Comparison of ENCODE assay signal across 24 cellular contexts in the genomic region with DNA sequence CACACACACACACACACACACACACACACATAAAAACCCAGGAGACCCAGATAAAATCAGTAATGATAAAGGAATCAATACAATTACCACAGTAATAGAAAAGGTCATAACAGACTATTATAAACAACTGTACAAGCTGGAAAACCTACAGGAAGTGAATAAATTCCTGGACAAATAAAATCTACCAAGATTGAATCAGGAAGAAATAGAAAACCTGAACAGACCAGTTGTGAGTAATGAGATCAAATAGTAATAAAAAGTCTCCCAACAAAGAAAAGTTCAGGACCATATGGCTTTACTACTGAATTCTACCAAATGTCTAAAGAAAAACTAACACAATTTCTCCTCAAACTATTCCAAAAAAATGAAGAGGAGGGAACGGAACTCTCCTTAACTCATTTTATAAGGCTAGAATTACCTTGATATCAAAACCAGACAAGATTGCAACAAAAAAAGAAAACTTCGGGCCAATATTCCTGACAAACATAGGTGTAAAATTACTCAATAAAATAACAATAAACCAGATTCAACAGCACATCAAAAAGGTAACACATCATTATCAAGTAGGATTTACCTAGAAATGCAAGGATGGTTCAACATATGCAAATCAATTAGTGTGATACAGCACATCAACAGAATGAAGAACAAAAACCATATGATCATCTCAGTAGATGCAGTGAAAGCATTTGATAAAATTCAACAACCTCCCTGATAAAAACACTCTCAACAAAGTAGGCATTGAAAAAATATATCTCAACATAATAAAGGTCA.
"Had no signal": no experiment of that assay in that cellular context is flagged by ENCODE, and none has a peak within 500 bp of the region (broad histone marks: within the 10 kb centered on the region; RNA-seq: fewer than 3 reads in every experiment).

No MANE protein-coding gene starts in this region.

- H3K27ac ChIP-seq: HL-60, RWPE1 had no signal

- DNase-seq: Karpas-422, KG1, MV-4-11, NCI-H1048, NCI-H1105 treated with DMSO at 0.1 percent for 48 hours, NCI-H1417 treated with DMSO at 0.1 percent for 48 hours, NCI-H146, NCI-H1694 treated with DMSO at 0.1 percent for 48 hours, NCI-H1930, NCI-H2081 treated with DMSO at 0.1 percent for 48 hours, NCI-H2171, NCI-H226, NCI-H446, NCI-H510A, NCI-H524 treated with DMSO at 0.1 percent for 48 hours, NCI-H69, NCI-H774, SHP77, SK-N-SH, SW 1271, T-cell had no signal

- ATAC-seq: Panc1, T-cell had no signal

- H3K9me2 ChIP-seq: SK-N-SH had no signal

- H3K9ac ChIP-seq: SK-N-SH had no signal

- H3K4me2 ChIP-seq: SK-N-SH had no signal
